In genomic region chr6:26476893-26477292, GRCh38 we compare ENCODE assay signal across 1 cellular context.
TF ChIP-seq lines count a peak whose summit lies in the region.

No MANE protein-coding gene starts in this region.

TF ChIP-seq in K562, 482 proteins besides CTCF, POLR2A, EP300 and RAD21:
- TF ChIP-seq RFX1 (IDR thresholded peaks at IDR 0.05) (no peak), MNT (conservative IDR thresholded peaks at IDR 0.05) (no peak), ZNF280A (IDR thresholded peaks at IDR 0.05; ENCODE audit: low read depth, partially characterized antibody) (no peak), ZBTB8A (IDR thresholded peaks at IDR 0.05; ENCODE audit: partially characterized antibody) (no peak), ZNF512 (tag; IDR thresholded peaks at IDR 0.05) (peak; percentile 52; the same call in 1 of the 2 replicates), CXXC5 (CRISPR knock-in tag; IDR thresholded peaks at IDR 0.05) (no peak), PHB (CRISPR knock-in tag; IDR thresholded peaks at IDR 0.05) (no peak), ZZZ3 (IDR thresholded peaks at IDR 0.05) (no peak), THAP12 (CRISPR knock-in tag; IDR thresholded peaks at IDR 0.05) (no peak), HES1 (IDR thresholded peaks at IDR 0.05; ENCODE audit: low read depth) (no peak), SRSF9 (IDR thresholded peaks at IDR 0.05; ENCODE audit: borderline replicate concordance, low read depth, low read length) (no peak), ZNF174 (CRISPR knock-in tag; IDR thresholded peaks at IDR 0.05) (no peak), NONO (IDR thresholded peaks at IDR 0.05; ENCODE audit: low read depth in 2 of 2, low read length in 1 of 2) (no peak), RBM39 (optimal IDR thresholded peaks at IDR 0.05; ENCODE audit: low read depth, low read length) (peak; percentile 50), TSHZ1 (CRISPR knock-in tag; IDR thresholded peaks at IDR 0.05) (no peak)
TF ChIP-seq in K562: peak in this region for 2.
